In genomic region chr11:75238595-75239245, GRCh38 we compare ENCODE assay signal across 27 cellular contexts. TPM values are rescaled to one million over a fixed set of nuclear protein-coding genes. Genes with fewer than 3 reads are reported as not detected.
"Had no signal": no experiment of that assay in that cellular context is flagged by ENCODE, and none has a peak within 500 bp of the region (broad histone marks: within the 10 kb centered on the region; RNA-seq: fewer than 3 reads in every experiment).

No MANE protein-coding gene starts in this region.

- H3K9me3 Mint-ChIP-seq: activated naive CD8-positive, alpha-beta T cell treated with anti-CD3 and anti-CD28 coated beads, Interleukin-2, amount 50 U/mL, for 24 hours; mesothelial cell of epicardium had no signal

- H3K27ac ChIP-seq: body of pancreas, hepatocyte, left ventricle myocardium inferior, ovary, psoas muscle, suprapubic skin, tibial nerve, WERI-Rb-1 had no signal

- ATAC-seq: activated naive CD8-positive, alpha-beta T cell treated with anti-CD3 and anti-CD28 coated beads, Interleukin-2, amount 50 U/mL, for 24 hours; body of pancreas; esophagus mucosa; naive thymus-derived CD8-positive, alpha-beta T cell; psoas muscle; right cardiac atrium; stimulated activated effector memory CD8-positive, alpha-beta T cell treated with anti-CD3 and anti-CD28 coated beads, Interleukin-12 subunit alpha, Interleukin-12 subunit beta, amount 100 ng/mL, for 72 hours; stimulated activated naive CD8-positive, alpha-beta T cell treated with anti-CD3 and anti-CD28 coated beads, Interleukin-15, amount 100 ng/mL, for 72 hours had no signal

- H3K36me3 ChIP-seq: left ventricle myocardium inferior, ovary, suprapubic skin, tibial nerve, WERI-Rb-1 had no signal

- H3K4me3 Mint-ChIP-seq: activated naive CD8-positive, alpha-beta T cell treated with anti-CD3 and anti-CD28 coated beads, Interleukin-2, amount 50 U/mL, for 24 hours had no signal

- H3K27ac Mint-ChIP-seq: activated naive CD8-positive, alpha-beta T cell treated with anti-CD3 and anti-CD28 coated beads, Interleukin-2, amount 50 U/mL, for 24 hours; mesothelial cell of epicardium; stimulated activated effector memory CD8-positive, alpha-beta T cell treated with anti-CD3 and anti-CD28 coated beads, Interleukin-12 subunit alpha, Interleukin-12 subunit beta, amount 100 ng/mL, for 72 hours; stimulated activated naive CD8-positive, alpha-beta T cell treated with anti-CD3 and anti-CD28 coated beads, Interleukin-15, amount 100 ng/mL, for 72 hours had no signal

- H3K4me3 ChIP-seq: body of pancreas, hepatocyte, left ventricle myocardium inferior, ovary, psoas muscle, suprapubic skin, tibial nerve had no signal

- H3K9me3 ChIP-seq: body of pancreas, left ventricle myocardium inferior, ovary, psoas muscle, suprapubic skin, tibial nerve had no signal

- H3K27me3 ChIP-seq: ovary had no signal

- DNase-seq: activated CD4-positive, alpha-beta T cell treated with anti-CD3 and anti-CD28 coated beads, Interleukin-2, amount 50 U/mL, for 4 hours; activated naive CD4-positive, alpha-beta T cell treated with Interleukin-2 at 50 U/mL for 16 hours; activated naive CD8-positive, alpha-beta T cell treated with anti-CD3 and anti-CD28 coated beads, Interleukin-2, amount 50 U/mL, for 24 hours; activated T-cell treated with anti-CD3 and anti-CD28 coated beads for 4 hours; body of pancreas; central memory CD4-positive, alpha-beta T cell; effector memory CD4-positive, alpha-beta T cell; foreskin melanocyte; left ventricle myocardium inferior; naive thymus-derived CD8-positive, alpha-beta T cell; ovary; psoas muscle; right cardiac atrium; stimulated activated CD4-positive, alpha-beta T cell treated with anti-CD3 and anti-CD28 coated beads, Interleukin-12 subunit alpha, Interleukin-12 subunit beta, amount 100 ng/mL, for 4 hours; stimulated activated naive CD8-positive, alpha-beta T cell treated with anti-CD3 and anti-CD28 coated beads, Interleukin-15, amount 100 ng/mL, for 72 hours; T-helper 1 cell; WERI-Rb-1 had no signal

- H3K36me3 Mint-ChIP-seq: mesothelial cell of epicardium; stimulated activated effector memory CD8-positive, alpha-beta T cell treated with anti-CD3 and anti-CD28 coated beads, Interleukin-12 subunit alpha, Interleukin-12 subunit beta, amount 100 ng/mL, for 72 hours had no signal

RNA-seq across cellular contexts. Expression of gene TPBGL, which starts 1.9 kb away (rescaled TPM):
- total RNA-seq: endothelial cell of umbilical vein, esophagus mucosa, hepatocyte, lung microvascular endothelial cell, skeletal muscle tissue, urinary bladder had no signal
